ENCODE assay signal across 8 cellular contexts in genomic region chr6:127342946-127343752, GRCh38. TPM values are rescaled to one million over a fixed set of nuclear protein-coding genes. Genes with fewer than 3 reads are reported as not detected.
DNase-seq lines count a peak whose midpoint lies in the region; ATAC-seq lines count a peak whose summit lies in the region.

A gene with protein sequence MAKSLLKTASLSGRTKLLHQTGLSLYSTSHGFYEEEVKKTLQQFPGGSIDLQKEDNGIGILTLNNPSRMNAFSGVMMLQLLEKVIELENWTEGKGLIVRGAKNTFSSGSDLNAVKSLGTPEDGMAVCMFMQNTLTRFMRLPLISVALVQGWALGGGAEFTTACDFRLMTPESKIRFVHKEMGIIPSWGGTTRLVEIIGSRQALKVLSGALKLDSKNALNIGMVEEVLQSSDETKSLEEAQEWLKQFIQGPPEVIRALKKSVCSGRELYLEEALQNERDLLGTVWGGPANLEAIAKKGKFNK (minus strand): TSS chr6:127343609. CDS start chr6:127331028, 12,581 bp downstream.

- DNase-seq in DMS 273 treated with DMSO at 0.1 percent for 48 hours (lab: John Stamatoyannopoulos, UW) (peak; percentile 74), HuH-7 (ENCODE audit: low spot score) (peak; percentile 73), OCI-M2 (lab: John Stamatoyannopoulos, UW; ENCODE audit: unreplicated experiment) (peak; percentile 36), fibroblast of gingiva (ENCODE audit: low read depth) (peak; percentile 62), naive B cell (peak; percentile 67)
- peak; percentile 74 for DNase-seq in activated T-cell treated with anti-CD3 and anti-CD28 coated beads, Interleukin-2, amount 50 U/mL, for 1 hour
- DNase-seq in stimulated activated effector memory CD8-positive, alpha-beta T cell treated with anti-CD3 and anti-CD28 coated beads, Interleukin-12 subunit alpha, Interleukin-12 subunit beta, amount 100 ng/mL, for 72 hours (ENCODE audit: low spot score in 2 of 2): peak; percentile 47 to 87

- H3K4me1 Mint-ChIP-seq in naive B cell: peaks cover 5 to 13% (median 10%) of the 10 kb centered on the region in 3 donors
- H3K4me1 Mint-ChIP-seq in stimulated activated effector memory CD8-positive, alpha-beta T cell treated with anti-CD3 and anti-CD28 coated beads, Interleukin-12 subunit alpha, Interleukin-12 subunit beta, amount 100 ng/mL, for 72 hours: peaks cover 6% of the 10 kb centered on the region

- no peaks in the 10 kb centered on the region for H3K36me3 Mint-ChIP-seq in naive B cell
- H3K36me3 Mint-ChIP-seq in stimulated activated effector memory CD8-positive, alpha-beta T cell treated with anti-CD3 and anti-CD28 coated beads, Interleukin-12 subunit alpha, Interleukin-12 subunit beta, amount 100 ng/mL, for 72 hours: peaks cover 9% of the 10 kb centered on the region

- H3K9me3 Mint-ChIP-seq in naive B cell: no peaks in the 10 kb centered on the region
- H3K9me3 Mint-ChIP-seq in stimulated activated effector memory CD8-positive, alpha-beta T cell treated with anti-CD3 and anti-CD28 coated beads, Interleukin-12 subunit alpha, Interleukin-12 subunit beta, amount 100 ng/mL, for 72 hours: no peaks in the 10 kb centered on the region

- no peak within 1 kb of the TSS for H3K4me3 Mint-ChIP-seq in naive B cell
- H3K4me3 Mint-ChIP-seq in stimulated activated effector memory CD8-positive, alpha-beta T cell treated with anti-CD3 and anti-CD28 coated beads, Interleukin-12 subunit alpha, Interleukin-12 subunit beta, amount 100 ng/mL, for 72 hours: no peak within 1 kb of the TSS

- no peak within 1 kb of the TSS for H3K27ac Mint-ChIP-seq in naive B cell
- H3K27ac Mint-ChIP-seq in stimulated activated effector memory CD8-positive, alpha-beta T cell treated with anti-CD3 and anti-CD28 coated beads, Interleukin-12 subunit alpha, Interleukin-12 subunit beta, amount 100 ng/mL, for 72 hours: no peak within 1 kb of the TSS

- ATAC-seq in GM21526 (IDR thresholded peaks at IDR 0.05; ENCODE audit: low FRiP score, unreplicated experiment): peak; percentile 61
- ATAC-seq in naive B cell (ENCODE audit: low read depth in 2 of 2): peak; percentile 52
- peak; percentile 91 for ATAC-seq in stimulated activated effector memory CD8-positive, alpha-beta T cell treated with anti-CD3 and anti-CD28 coated beads, Interleukin-12 subunit alpha, Interleukin-12 subunit beta, amount 100 ng/mL, for 72 hours

- no peaks in the 10 kb centered on the region for H3K27me3 Mint-ChIP-seq in naive B cell

RNA-seq across cellular contexts. Expression of the gene that starts here (rescaled TPM):
- 100 to 1,000 TPM in 4 of 6 donors, 10 to 100 TPM in 2; 97.9 to 122 (median 102) TPM for polyA plus RNA-seq in naive B cell (ENCODE audit: low read depth in 6 of 6)

Comparison
In these comparisons a context has a peak if more than half of its experiments do, and no peak if none do; other contexts are left out.
1. Peak in every context shown above with its lines: DNase-seq and ATAC-seq.